ENCODE assay signal across 17 cellular contexts in the genomic region with DNA sequence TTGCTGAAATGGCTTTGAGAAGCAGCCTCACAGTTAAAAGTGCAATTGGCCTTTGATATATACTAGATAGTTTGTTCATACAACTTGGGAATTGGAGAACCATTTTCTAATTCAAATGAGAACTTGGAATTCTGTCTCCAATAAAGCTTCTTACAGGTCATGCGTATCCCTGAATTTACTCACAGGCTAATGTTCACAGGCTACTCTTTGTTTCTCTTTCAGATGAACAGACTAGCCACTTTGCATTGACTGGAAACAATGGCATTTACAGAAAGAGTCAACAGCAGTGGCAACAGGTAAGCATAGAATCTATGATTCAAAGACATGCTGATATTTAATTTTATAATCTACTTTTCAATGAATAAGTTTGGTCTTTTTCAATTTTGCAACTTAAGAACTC. TPM values are rescaled to one million over a fixed set of nuclear protein-coding genes. Genes with fewer than 3 reads are reported as not detected.
DNase-seq lines count a peak whose midpoint lies in the region; ATAC-seq lines count a peak whose summit lies in the region.
"Had no signal": no experiment of that assay in that cellular context is flagged by ENCODE, and none has a peak within 500 bp of the region (broad histone marks: within the 10 kb centered on the region; RNA-seq: fewer than 3 reads in every experiment).

No MANE protein-coding gene starts in this region.

- peaks cover 13% of the 10 kb centered on the region for H3K36me3 ChIP-seq in BLaER1
- H3K36me3 ChIP-seq in HUES64 (ENCODE audit: insufficient read depth, low read length): 0 out of 2 replicates have a peak, but pooled peaks cover 5% of the 10 kb centered on the region

- H3K4me1 ChIP-seq in BLaER1 (peaks cover 95% of the 10 kb centered on the region), HUES64 (ENCODE audit: insufficient read depth, low read length) (peaks cover 70% of the 10 kb centered on the region)

- DNase-seq in dermis blood vessel endothelial cell: peak; percentile 25
- no peak for DNase-seq in superior temporal gyrus (ENCODE audit: extremely low spot score)
- DNase-seq in activated CD4-positive, CD25-positive, alpha-beta regulatory T cell treated with anti-CD3 and anti-CD28 coated beads, Interleukin-2, amount 50 U/mL, for 72 hours: no peak
- DNase-seq in stimulated activated CD4-positive, alpha-beta T cell treated with anti-CD3 and anti-CD28 coated beads, Interleukin-4, amount 100 ng/mL, for 4 hours: no peak
- DNase-seq in Ammon's horn (ENCODE audit: low spot score): no peak
- DNase-seq: activated CD4-positive, alpha-beta T cell treated with anti-CD3 and anti-CD28 coated beads, Interleukin-2, amount 50 U/mL, for 1 hour; head of caudate nucleus; HFFc6; NCI-H2227 treated with DMSO at 0.1 percent for 48 hours; occipital lobe; upper lobe of right lung had no signal

- peak overlapping the region; percentile 45 for H3K4me3 ChIP-seq in BLaER1
- H3K4me3 ChIP-seq in HUES64 (ENCODE audit: low read length): peak overlapping the region; percentile 25; the same call in 1 of the 2 replicates
- H3K4me3 ChIP-seq: A549, upper lobe of right lung had no signal

- WGBS in HUES64: 28% methylated on average over 1 of the region's 1 CpG

- no peaks in the 10 kb centered on the region for H3K9me3 ChIP-seq in BLaER1
- no peaks in the 10 kb centered on the region for H3K9me3 ChIP-seq in HUES64 (ENCODE audit: insufficient read depth, low read depth, low read length)
- H3K9me3 ChIP-seq: A549, upper lobe of right lung had no signal

- H3K27me3 ChIP-seq in BLaER1 (no peaks in the 10 kb centered on the region), HUES64 (ENCODE audit: insufficient read depth, low read length) (no peaks in the 10 kb centered on the region)
- H3K27me3 ChIP-seq: upper lobe of right lung had no signal

- peak overlapping the region; percentile 94 for H3K4me2 ChIP-seq in BLaER1
- H3K4me2 ChIP-seq: A549 had no signal

- H3K9ac ChIP-seq in BLaER1 (peak overlapping the region; percentile 78), HUES64 (ENCODE audit: low read depth, low read length) (peak overlapping the region; percentile 17)

- ATAC-seq in GM19463 (IDR thresholded peaks at IDR 0.05; ENCODE audit: unreplicated experiment): peak; percentile 67
- ATAC-seq: A549, upper lobe of right lung had no signal

- H3K27ac ChIP-seq in BLaER1 (peak overlapping the region; percentile 88), HUES64 (ENCODE audit: low read depth, low read length) (peak overlapping the region; percentile 93)
- H3K27ac ChIP-seq: A549, upper lobe of right lung had no signal

- H4K20me1 ChIP-seq in BLaER1: no peaks in the 10 kb centered on the region

RNA-seq across cellular contexts. Expression of a gene that starts 13.5 kb away (rescaled TPM):
- polyA plus RNA-seq in HUES64 (2013, experiment 1 of 2): 24.0 TPM
- polyA plus RNA-seq in HUES64 (2013, experiment 2 of 2): 26.2 TPM
- 31.0 and 39.4 TPM in 2 replicates for total RNA-seq in dermis blood vessel endothelial cell

RNA-seq across cellular contexts. Expression of a gene that starts 56.1 kb away (rescaled TPM):
- 1.3 TPM for polyA plus RNA-seq in HUES64 (2013, experiment 1 of 2)
- polyA plus RNA-seq in HUES64 (2013, experiment 2 of 2): 2.2 TPM
- under 0.01 and 0.33 TPM in 2 replicates for total RNA-seq in dermis blood vessel endothelial cell
- total RNA-seq: liver; T-helper 2 cell treated with Interferon-gamma antibody and Interleukin-4, amounts not matched to agents 100 ng/mL and 5 ng/mL, for 36 hours had no signal
